8 cellular contexts compared by ENCODE assay signal in the genomic region with DNA sequence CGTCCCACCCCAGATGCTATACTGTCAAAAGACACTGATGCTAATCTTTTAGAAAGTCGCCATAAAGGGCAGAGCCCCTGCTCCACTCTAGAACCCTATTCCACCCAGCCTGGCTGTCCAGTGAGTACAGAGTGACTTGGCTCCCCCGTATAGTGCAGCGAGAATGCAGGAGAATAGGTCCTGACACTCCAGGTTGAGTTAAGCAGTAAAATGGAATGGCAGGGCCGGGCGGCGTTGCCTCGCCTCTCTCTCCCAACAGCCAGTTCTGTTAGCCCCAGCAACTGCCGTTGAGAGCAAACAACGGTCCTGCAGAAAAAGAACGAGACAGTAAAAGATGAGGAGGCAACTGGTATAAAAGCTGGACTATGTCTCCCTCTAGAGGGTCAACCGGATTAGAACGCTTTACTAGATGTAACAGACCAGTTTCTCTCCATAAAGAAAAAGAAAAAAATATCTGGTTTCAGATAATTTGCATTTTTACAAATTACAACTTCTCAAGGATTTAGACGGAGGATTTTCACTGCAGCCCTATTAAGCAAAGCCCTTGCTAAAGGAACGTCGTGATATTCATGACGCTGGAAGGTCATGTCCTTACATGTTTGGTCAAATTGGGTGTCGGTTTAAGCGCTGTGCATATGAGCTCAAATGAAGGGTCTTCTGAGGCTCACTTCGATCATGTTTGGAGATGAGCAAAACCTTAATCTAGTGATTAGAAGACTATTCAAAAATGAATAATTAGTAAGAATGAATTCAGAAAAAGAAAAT.
DNase-seq lines count a peak whose midpoint lies in the region; ATAC-seq and TF ChIP-seq lines count a peak whose summit lies in the region.

No MANE protein-coding gene starts in this region.

- H3K4me3 ChIP-seq in mononuclear cell (ENCODE audit: low read length) (peak overlapping the region; percentile 37), stomach (peak overlapping the region; percentile 36 to 48 (median 42))

- no peak for TF ChIP-seq POLR2A in stomach (IDR thresholded peaks at IDR 0.05)

- H3K4me1 ChIP-seq in mononuclear cell (ENCODE audit: insufficient read depth, low read length) = peaks cover 45% of the 10 kb centered on the region
- H3K4me1 ChIP-seq in stomach = peaks cover 19 to 26% (median 25%) of the 10 kb centered on the region in 4 donors

- H3K27me3 ChIP-seq in mononuclear cell (ENCODE audit: insufficient read depth, low read length) (peaks cover 38% of the 10 kb centered on the region), stomach (peaks cover 13 to 39% (median 26%) of the 10 kb centered on the region in 3 donors)

- WGBS in stomach, 5 donors = 6 to 9% (median 8%) methylated on average over 20 of the region's 20 CpGs

- H3K36me3 ChIP-seq in stomach = no peaks in the 10 kb centered on the region

- TF ChIP-seq CTCF in stomach (IDR thresholded peaks at IDR 0.05) = peak in 5 of 7 experiments; percentile 39 to 57 (median 44)

- POLR2A ChIA-PET in activated CD8-positive, alpha-beta T cell treated with anti-CD3 and anti-CD28 coated beads, Interleukin-2, amount 10 ng/mL, durations not matched to agents 7 days and 5 days (lab: Charles Lee) = no interaction called here

- H3K9me3 ChIP-seq in mononuclear cell (ENCODE audit: low read depth, low read length) (no peaks in the 10 kb centered on the region), stomach (peaks cover 0 to 10% (median 0%) of the 10 kb centered on the region in 4 donors)

- H3K9me3 Mint-ChIP-seq in activated CD8-positive, alpha-beta T cell treated with anti-CD3 and anti-CD28 coated beads, Interleukin-2, amount 10 ng/mL, durations not matched to agents 7 days and 5 days (ENCODE audit: insufficient read depth) = no peaks in the 10 kb centered on the region

- H3K27ac Mint-ChIP-seq in activated CD8-positive, alpha-beta T cell treated with anti-CD3 and anti-CD28 coated beads, Interleukin-2, amount 10 ng/mL, durations not matched to agents 7 days and 5 days = peak overlapping the region; percentile 34

- no peak overlapping the region for H3K27ac ChIP-seq in stomach

- H3K4me3 Mint-ChIP-seq in activated CD8-positive, alpha-beta T cell treated with anti-CD3 and anti-CD28 coated beads, Interleukin-2, amount 10 ng/mL, durations not matched to agents 7 days and 5 days = peak overlapping the region; percentile 76

- ATAC-seq in GM21381 (IDR thresholded peaks at IDR 0.05; ENCODE audit: unreplicated experiment) = peak; percentile 92
- peak; percentile 86 for ATAC-seq in activated CD8-positive, alpha-beta T cell treated with anti-CD3 and anti-CD28 coated beads, Interleukin-2, amount 10 ng/mL, durations not matched to agents 7 days and 5 days

- no peak for TF ChIP-seq EP300 in stomach (IDR thresholded peaks at IDR 0.05)

- H3K27me3 Mint-ChIP-seq in activated CD8-positive, alpha-beta T cell treated with anti-CD3 and anti-CD28 coated beads, Interleukin-2, amount 10 ng/mL, durations not matched to agents 7 days and 5 days (ENCODE audit: low read depth) = peaks cover 53% of the 10 kb centered on the region

- H3K36me3 Mint-ChIP-seq in activated CD8-positive, alpha-beta T cell treated with anti-CD3 and anti-CD28 coated beads, Interleukin-2, amount 10 ng/mL, durations not matched to agents 7 days and 5 days (ENCODE audit: low read depth) = no peaks in the 10 kb centered on the region

- intact Hi-C loops in stomach (cut with DNase I; ENCODE audit: low total_unique reads) = no loop called here

- peaks cover 28% of the 10 kb centered on the region for H3K4me1 Mint-ChIP-seq in activated CD8-positive, alpha-beta T cell treated with anti-CD3 and anti-CD28 coated beads, Interleukin-2, amount 10 ng/mL, durations not matched to agents 7 days and 5 days (ENCODE audit: low read depth)

- CTCF ChIA-PET in activated CD8-positive, alpha-beta T cell treated with anti-CD3 and anti-CD28 coated beads, Interleukin-2, amount 10 ng/mL, durations not matched to agents 7 days and 5 days (lab: Charles Lee) = interaction anchor here (0.6 to 1.6 kb wide), 13 partner anchors 8 to 1174 kb away, joined by 3 to 14 read pairs (median 4); no protein-coding TSS in a partner anchor

- DNase-seq in DMS 273 treated with DMSO at 0.1 percent for 48 hours (lab: John Stamatoyannopoulos, UW) = peak; percentile 12
- DNase-seq in HPDE6-E6E7 (ENCODE audit: extremely low spot score) = peak; percentile 66
- peak; percentile 94 for DNase-seq in NCI-H748 treated with DMSO at 0.1 percent for 48 hours (lab: John Stamatoyannopoulos, UW)
- peak; percentile 71 for DNase-seq in activated CD8-positive, alpha-beta T cell treated with anti-CD3 and anti-CD28 coated beads, Interleukin-2, amount 10 ng/mL, durations not matched to agents 7 days and 5 days
- peak; percentile 76 for DNase-seq in epidermal melanocyte (ENCODE audit: insufficient read length, low spot score)
- DNase-seq in stomach = peak; percentile 35

Comparison
In these comparisons a context has a peak if more than half of its experiments do, and no peak if none do; other contexts are left out.
1. DNase-seq: peak in every context shown above with its lines; median percentile 94 in NCI-H748 treated with DMSO at 0.1 percent for 48 hours; 76 in epidermal melanocyte; 71 in activated CD8-positive, alpha-beta T cell treated with anti-CD3 and anti-CD28 coated beads, Interleukin-2, amount 10 ng/mL, durations not matched to agents 7 days and 5 days; 66 in HPDE6-E6E7; 35 in stomach; 12 in DMS 273 treated with DMSO at 0.1 percent for 48 hours.